ENCODE assay signal across 8 cellular contexts in genomic region chr2:100610381-100610831, GRCh38. TPM values are rescaled to one million over a fixed set of nuclear protein-coding genes. Genes with fewer than 3 reads are reported as not detected.
A peak's percentile ranks its signal among the peaks of the same experiment; 100 is the strongest.
DNase-seq lines count a peak whose midpoint lies in the region; ATAC-seq and TF ChIP-seq lines count a peak whose summit lies in the region.

No MANE protein-coding gene starts in this region.

- DNase-seq in BJ (ENCODE audit: low read depth) (no peak), GOT3 (lab: John Stamatoyannopoulos, UW) (peak; percentile 23), NOMO-1 treated with DMSO at 0.1 percent for 48 hours (lab: John Stamatoyannopoulos, UW; ENCODE audit: unreplicated experiment) (peak; percentile 31), epithelial cell of esophagus (ENCODE audit: low read depth) (peak; percentile 52)
- DNase-seq in activated CD8-positive, alpha-beta memory T cell treated with anti-CD3 and anti-CD28 coated beads, Interleukin-2, amount 50 U/mL, for 1 hour (ENCODE audit: extremely low read depth), result peak; percentile 57
- DNase-seq in naive thymus-derived CD4-positive, alpha-beta T cell, result peak; percentile 67 to 86 (median 79)

- H3K4me1 ChIP-seq in naive thymus-derived CD4-positive, alpha-beta T cell (ENCODE audit: control insufficient read depth in 2 of 2, insufficient read depth in 2 of 2, low read length in 2 of 2), result peaks cover 0 to 4% of the 10 kb centered on the region in 2 donors

- TF ChIP-seq CTCF in BJ (IDR thresholded peaks at IDR 0.05; ENCODE audit: insufficient read depth, low read depth, low read length) (peak; percentile 83), epithelial cell of esophagus (IDR thresholded peaks at IDR 0.05; ENCODE audit: insufficient read depth, low read depth, low read length, missing control alignments) (peak; percentile 76)

- H3K27me3 Mint-ChIP-seq in naive thymus-derived CD4-positive, alpha-beta T cell, result peaks cover 0 to 12% (median 0%) of the 10 kb centered on the region in 5 donors
- peaks cover 50% of the 10 kb centered on the region for H3K27me3 Mint-ChIP-seq in stimulated activated memory B cell treated with anti-CD40 and anti-IgM and Interleukin-4, amounts not matched to agents 10 μg/mL and 1 μg/mL and 100 μg/mL, for 72 hours

- H3K4me3 ChIP-seq in BJ (ENCODE audit: low read depth, low read length), result no peak overlapping the region
- H3K4me3 ChIP-seq in epithelial cell of esophagus (ENCODE audit: low read length), result no peak overlapping the region
- no peak overlapping the region for H3K4me3 ChIP-seq in naive thymus-derived CD4-positive, alpha-beta T cell (ENCODE audit: low read length)

- H3K27ac Mint-ChIP-seq in naive thymus-derived CD4-positive, alpha-beta T cell, result no peak overlapping the region
- no peak overlapping the region for H3K27ac Mint-ChIP-seq in stimulated activated memory B cell treated with anti-CD40 and anti-IgM and Interleukin-4, amounts not matched to agents 10 μg/mL and 1 μg/mL and 100 μg/mL, for 72 hours

- POLR2A ChIA-PET in BJ (lab: Charles Lee), result interaction anchor here (0.6 kb wide), 1 partner anchor 594 kb away, joined by 5 read pairs; no protein-coding TSS in a partner anchor
- POLR2A ChIA-PET in naive thymus-derived CD4-positive, alpha-beta T cell (lab: Charles Lee), result interaction anchor here (0.7 to 1.5 kb wide), 5 partner anchors 33 to 370 kb away, joined by 3 to 5 read pairs (median 3); no protein-coding TSS in a partner anchor

- H3K27me3 ChIP-seq in BJ (ENCODE audit: control insufficient read depth, insufficient read depth, low read length), result peaks cover 3% of the 10 kb centered on the region
- no peaks in the 10 kb centered on the region for H3K27me3 ChIP-seq in naive thymus-derived CD4-positive, alpha-beta T cell (ENCODE audit: control insufficient read depth in 2 of 2, insufficient read depth in 2 of 2, low read length in 2 of 2)

- H3K9me3 Mint-ChIP-seq in naive thymus-derived CD4-positive, alpha-beta T cell, result no peaks in the 10 kb centered on the region
- H3K9me3 Mint-ChIP-seq in stimulated activated memory B cell treated with anti-CD40 and anti-IgM and Interleukin-4, amounts not matched to agents 10 μg/mL and 1 μg/mL and 100 μg/mL, for 72 hours, result no peaks in the 10 kb centered on the region

- H3K4me3 Mint-ChIP-seq in naive thymus-derived CD4-positive, alpha-beta T cell, result no peak overlapping the region
- no peak overlapping the region for H3K4me3 Mint-ChIP-seq in stimulated activated memory B cell treated with anti-CD40 and anti-IgM and Interleukin-4, amounts not matched to agents 10 μg/mL and 1 μg/mL and 100 μg/mL, for 72 hours

- peak; percentile 91 for ATAC-seq in naive thymus-derived CD4-positive, alpha-beta T cell
- peak; percentile 75 for ATAC-seq in stimulated activated memory B cell treated with anti-CD40 and anti-IgM and Interleukin-4, amounts not matched to agents 10 μg/mL and 1 μg/mL and 100 μg/mL, for 72 hours
- ATAC-seq in HG02763 (IDR thresholded peaks at IDR 0.05; ENCODE audit: unreplicated experiment), result no peak

- H3K4me1 Mint-ChIP-seq in naive thymus-derived CD4-positive, alpha-beta T cell, result peaks cover 5 to 17% (median 10%) of the 10 kb centered on the region in 7 donors
- H3K4me1 Mint-ChIP-seq in stimulated activated memory B cell treated with anti-CD40 and anti-IgM and Interleukin-4, amounts not matched to agents 10 μg/mL and 1 μg/mL and 100 μg/mL, for 72 hours, result peaks cover 7% of the 10 kb centered on the region

- intact Hi-C loops in naive thymus-derived CD4-positive, alpha-beta T cell (cut with micrococcal nuclease), result loop anchor here (1.0 to 5.0 kb wide), 11 partner anchors 20 to 595 kb away; partner anchors contain the start of genes NPAS2 (in 1 of the 2) and TBC1D8 (in 1 of the 2)

- H3K27ac ChIP-seq in naive thymus-derived CD4-positive, alpha-beta T cell (ENCODE audit: low read depth, low read length), result no peak overlapping the region

- H3K9me3 ChIP-seq in naive thymus-derived CD4-positive, alpha-beta T cell (ENCODE audit: control insufficient read depth in 2 of 3, low read length in 3 of 3), result no peaks in the 10 kb centered on the region

- H3K36me3 ChIP-seq in BJ (ENCODE audit: control insufficient read depth, insufficient read depth, low read length), result no peaks in the 10 kb centered on the region
- H3K36me3 ChIP-seq in naive thymus-derived CD4-positive, alpha-beta T cell (ENCODE audit: control insufficient read depth in 2 of 3, insufficient read depth in 3 of 3, low read length in 3 of 3), result no peaks in the 10 kb centered on the region

- CTCF ChIA-PET in BJ (lab: Yijun Ruan, JAX), result interaction anchor here (0.6 to 3.0 kb wide), 23 partner anchors 11 to 661 kb away, joined by 3 to 19 read pairs (median 5); partner anchors contain the start of gene PDCL3
- CTCF ChIA-PET in naive thymus-derived CD4-positive, alpha-beta T cell (lab: Charles Lee), result interaction anchor here (0.6 to 4.1 kb wide), 39 partner anchors 10 to 1630 kb away, joined by 3 to 46 read pairs (median 4); partner anchors contain the start of gene RPL31

- H3K36me3 Mint-ChIP-seq in naive thymus-derived CD4-positive, alpha-beta T cell, result no peaks in the 10 kb centered on the region
- H3K36me3 Mint-ChIP-seq in stimulated activated memory B cell treated with anti-CD40 and anti-IgM and Interleukin-4, amounts not matched to agents 10 μg/mL and 1 μg/mL and 100 μg/mL, for 72 hours, result no peaks in the 10 kb centered on the region

RNA-seq across cellular contexts. Expression of gene PDCL3, which starts 47.6 kb away (rescaled TPM):
- polyA plus RNA-seq in BJ (2011; rRNA removed), result 10.9 and 20.9 TPM in 2 replicates
- 4.7 and 6.3 TPM in 2 replicates for polyA minus RNA-seq in BJ (2011; rRNA and poly(A)+ RNA removed)
- 10 to 100 TPM; 16.6 to 31.9 (median 19.9) TPM for total RNA-seq in naive thymus-derived CD4-positive, alpha-beta T cell
- polyA plus RNA-seq in naive thymus-derived CD4-positive, alpha-beta T cell, result 10 to 100 TPM; 61.9 to 63.4 TPM
